ENCODE assay signal across 8 cellular contexts in the genomic region with DNA sequence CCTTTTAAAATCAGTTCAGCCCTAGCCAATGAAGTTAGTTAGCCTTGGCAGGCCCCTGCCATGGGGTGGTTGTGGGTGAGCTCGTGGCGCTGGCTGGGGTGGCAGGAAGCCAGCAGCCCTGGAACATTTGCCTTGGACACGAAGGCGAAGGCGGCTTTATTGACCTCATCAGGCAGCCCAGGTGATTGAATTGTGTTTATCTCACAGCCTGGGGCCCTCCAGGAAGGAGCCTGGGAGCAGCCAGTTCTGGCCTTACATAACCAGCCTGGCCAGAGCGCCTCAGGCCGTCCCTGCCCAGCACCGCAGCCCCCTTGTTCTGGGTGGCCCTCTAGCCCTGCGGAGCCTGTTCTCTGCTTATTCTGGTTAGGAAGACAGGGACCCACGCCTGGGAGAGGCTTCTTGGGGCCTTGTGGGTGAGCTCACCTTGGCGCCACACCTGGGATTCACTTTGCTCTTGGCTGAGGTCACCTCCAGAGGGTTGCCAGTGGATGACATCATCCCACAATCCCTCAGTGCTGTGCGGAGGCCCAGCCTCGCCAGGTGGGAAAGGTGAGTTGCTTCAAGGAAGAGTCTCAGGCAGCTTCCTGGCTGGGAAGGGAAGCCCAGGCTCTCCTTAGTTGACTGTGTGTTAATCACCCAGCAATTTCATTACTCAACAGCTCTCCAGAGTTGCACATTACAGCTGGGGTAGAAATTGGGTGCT. TPM values are rescaled to one million over a fixed set of nuclear protein-coding genes. Genes with fewer than 3 reads are reported as not detected.
A peak's percentile ranks its signal among the peaks of the same experiment; 100 is the strongest.
DNase-seq lines count a peak whose midpoint lies in the region; ATAC-seq, FAIRE-seq and TF ChIP-seq lines count a peak whose summit lies in the region.

No MANE protein-coding gene starts in this region.

- CTCF ChIA-PET in AG04449 (lab: Yijun Ruan, JAX), result interaction anchor here (1.4 to 10.6 kb wide), 9 partner anchors 10 to 197 kb away, joined by 4 to 88 read pairs (median 6); a partner anchor contains a TSS

- TF ChIP-seq CTCF in AG04449 (IDR thresholded peaks at IDR 0.05; ENCODE audit: insufficient read depth, low read length, missing control alignments) (no peak), dorsolateral prefrontal cortex (IDR thresholded peaks at IDR 0.05 in 54 of 56, conservative IDR thresholded peaks at IDR 0.05 in 2 of 56; ENCODE audit: low read depth in 1 of 56, partially characterized antibody in 56 of 56) (no peak), mucosa of descending colon (IDR thresholded peaks at IDR 0.05) (no peak)

- H3K36me3 ChIP-seq in mucosa of descending colon (ENCODE audit: low read depth), result peaks cover 4% of the 10 kb centered on the region

- POLR2A ChIA-PET in AG04449 (lab: Yijun Ruan, JAX), result interaction anchor here (0.8 to 4.0 kb wide), 8 partner anchors 26 to 140 kb away, joined by 3 to 59 read pairs (median 4); a partner anchor contains a TSS

- H3K27me3 ChIP-seq in dorsolateral prefrontal cortex, result no peaks in the 10 kb centered on the region

- peak; percentile 59 for DNase-seq in AG04449 (ENCODE audit: low read depth, low spot score)
- peak; percentile 96 for DNase-seq in NCI-H2029 (lab: John Stamatoyannopoulos, UW)
- DNase-seq in dorsolateral prefrontal cortex, result peak in 1 of 10 donors; percentile 62
- peak; percentile 89 to 90 (median 89) for DNase-seq in mucosa of descending colon
- DNase-seq in GM19239 (ENCODE audit: insufficient read length, low spot score), result no peak
- no peak for DNase-seq in stimulated activated naive CD8-positive, alpha-beta T cell treated with anti-CD3 and anti-CD28 coated beads, Interleukin-15, Interleukin-2, amounts not matched to agents 100 U/mL and 50 U/mL, for 24 hours

- no peak for FAIRE-seq in GM19239 (lab: Jason Lieb, UNC)

- peak overlapping the region in 56 of 59 donors; percentile 11 to 91 (median 75) for H3K27ac ChIP-seq in dorsolateral prefrontal cortex

- no peaks in the 10 kb centered on the region for H3K9me3 ChIP-seq in mucosa of descending colon

- peak; percentile 90 for ATAC-seq in mucosa of descending colon
- no peak for ATAC-seq in HG02981 (IDR thresholded peaks at IDR 0.05; ENCODE audit: unreplicated experiment)
- ATAC-seq in stimulated activated naive CD8-positive, alpha-beta T cell treated with anti-CD3 and anti-CD28 coated beads, Interleukin-15, Interleukin-2, amounts not matched to agents 100 U/mL and 50 U/mL, for 24 hours, result no peak
- ATAC-seq in HG02763 (IDR thresholded peaks at IDR 0.05; ENCODE audit: unreplicated experiment), result no peak

- intact Hi-C loops in dorsolateral prefrontal cortex (cut with DNase I) (loop anchor here in 1 of 2 donors (5.0 to 10.0 kb wide), 3 partner anchors 37 to 190 kb away; a partner anchor contains a TSS), mucosa of descending colon (cut with DNase I, micrococcal nuclease) (loop anchor here in 1 of 2 donors (10.0 kb wide), 1 partner anchor 130 kb away; a partner anchor contains a TSS)

- H3K4me3 ChIP-seq in AG04449 (ENCODE audit: low read depth, low read length) (no peak overlapping the region), dorsolateral prefrontal cortex (peak overlapping the region in 17 of 59 donors; percentile 3 to 47 (median 21)), mucosa of descending colon (no peak overlapping the region)

- peaks cover 30% of the 10 kb centered on the region for H3K4me1 ChIP-seq in mucosa of descending colon (ENCODE audit: low read depth)

RNA-seq across cellular contexts. Expression of a gene that starts 54.4 kb away (rescaled TPM):
- total RNA-seq in dorsolateral prefrontal cortex (10 to 100 TPM; 13.1 to 36.0 (median 24.4) TPM), mucosa of descending colon (10 to 100 TPM; 16.1 to 26.5 (median 22.2) TPM)

Comparison
In these comparisons a context has a peak if more than half of its experiments do, and no peak if none do; other contexts are left out.
1. DNase-seq: peak in AG04449 (single experiment), NCI-H2029 (single experiment) and mucosa of descending colon (3 of 3); none in GM19239 (single experiment) and stimulated activated naive CD8-positive, alpha-beta T cell treated with anti-CD3 and anti-CD28 coated beads, Interleukin-15, Interleukin-2, amounts not matched to agents 100 U/mL and 50 U/mL, for 24 hours (single experiment).